In genomic region chr11:1556278-1557167, GRCh38 we compare ENCODE assay signal across 28 cellular contexts. TPM values are rescaled to one million over a fixed set of nuclear protein-coding genes. Genes with fewer than 3 reads are reported as not detected.
"Had no signal": no experiment of that assay in that cellular context is flagged by ENCODE, and none has a peak within 500 bp of the region (broad histone marks: within the 10 kb centered on the region; RNA-seq: fewer than 3 reads in every experiment).

No MANE protein-coding gene starts in this region.

- H3K4me3 ChIP-seq: heart left ventricle, right lobe of liver, testis, upper lobe of left lung had no signal

- H3K36me3 ChIP-seq: right lobe of liver had no signal

- H3K27me3 ChIP-seq: heart left ventricle, right lobe of liver, testis, upper lobe of left lung had no signal

- H3K36me3 Mint-ChIP-seq: activated naive CD8-positive, alpha-beta T cell treated with anti-CD3 and anti-CD28 coated beads, Interleukin-2, amount 10 ng/mL, durations not matched to agents 7 days and 5 days had no signal

- H3K4me3 Mint-ChIP-seq: activated B cell treated with CpG ODN at 0.5 μM for 24 hours; activated CD4-positive, alpha-beta T cell treated with anti-CD3 and anti-CD28 coated beads for 36 hours; activated naive CD4-positive, alpha-beta T cell treated with anti-CD3 and anti-CD28 coated beads for 36 hours; activated naive CD8-positive, alpha-beta T cell treated with anti-CD3 and anti-CD28 coated beads, Interleukin-2, amount 10 ng/mL, durations not matched to agents 7 days and 5 days; memory B cell; nephron progenitor cell; stimulated activated memory B cell treated with anti-CD40 and anti-IgM and Interleukin-4, amounts not matched to agents 10 μg/mL and 1 μg/mL and 100 μg/mL, for 72 hours; T-helper 1 cell treated with Interleukin-12 subunit alpha and Interleukin-12 subunit beta and Interleukin-4 antibody, amounts not matched to agents 30 μg/mL and 1 μg/mL, for 36 hours had no signal

- H3K4me1 Mint-ChIP-seq: activated B cell treated with CpG ODN at 0.5 μM for 24 hours; activated CD4-positive, alpha-beta T cell treated with anti-CD3 and anti-CD28 coated beads for 36 hours; activated naive CD8-positive, alpha-beta T cell treated with anti-CD3 and anti-CD28 coated beads, Interleukin-2, amount 10 ng/mL, durations not matched to agents 7 days and 5 days; nephron progenitor cell had no signal

- FAIRE-seq: frontal cortex, small intestine had no signal

- H3K27ac Mint-ChIP-seq: activated B cell treated with CpG ODN at 0.5 μM for 24 hours; activated CD4-positive, alpha-beta T cell treated with anti-CD3 and anti-CD28 coated beads for 36 hours; activated naive CD4-positive, alpha-beta T cell treated with anti-CD3 and anti-CD28 coated beads for 36 hours; activated naive CD8-positive, alpha-beta T cell treated with anti-CD3 and anti-CD28 coated beads, Interleukin-2, amount 10 ng/mL, durations not matched to agents 7 days and 5 days; nephron progenitor cell; stimulated activated memory B cell treated with anti-CD40 and anti-IgM and Interleukin-4, amounts not matched to agents 10 μg/mL and 1 μg/mL and 100 μg/mL, for 72 hours; T-helper 1 cell treated with Interleukin-12 subunit alpha and Interleukin-12 subunit beta and Interleukin-4 antibody, amounts not matched to agents 30 μg/mL and 1 μg/mL, for 36 hours had no signal

- H3K9me3 Mint-ChIP-seq: activated B cell treated with CpG ODN at 0.5 μM for 24 hours; activated naive CD4-positive, alpha-beta T cell treated with anti-CD3 and anti-CD28 coated beads for 36 hours; activated naive CD8-positive, alpha-beta T cell treated with anti-CD3 and anti-CD28 coated beads, Interleukin-2, amount 10 ng/mL, durations not matched to agents 7 days and 5 days; memory B cell; nephron progenitor cell; T-helper 1 cell treated with Interleukin-12 subunit alpha and Interleukin-12 subunit beta and Interleukin-4 antibody, amounts not matched to agents 30 μg/mL and 1 μg/mL, for 36 hours had no signal

- ATAC-seq: activated CD4-positive, alpha-beta T cell treated with anti-CD3 and anti-CD28 coated beads for 36 hours; esophagus mucosa; heart left ventricle; left cardiac atrium; right lobe of liver; stimulated activated memory B cell treated with anti-CD40 and anti-IgM and Interleukin-4, amounts not matched to agents 10 μg/mL and 1 μg/mL and 100 μg/mL, for 72 hours had no signal

- H3K9me3 ChIP-seq: heart left ventricle, right lobe of liver, testis, upper lobe of left lung had no signal

- H3K27ac ChIP-seq: right lobe of liver had no signal

- DNase-seq: activated B cell treated with CpG ODN at 0.5 μM for 24 hours; activated CD4-positive, alpha-beta T cell treated with anti-CD3 and anti-CD28 coated beads for 36 hours; activated CD4-positive, alpha-beta T cell treated with anti-CD3 and anti-CD28 coated beads, Interleukin-2, amount 50 U/mL, for 48 hours; activated CD8-positive, alpha-beta memory T cell treated with anti-CD3 and anti-CD28 coated beads, Interleukin-2, amount 50 U/mL, for 48 hours; activated effector memory CD4-positive, alpha-beta T cell treated with Interleukin-2 at 50 U/mL for 16 hours; activated naive CD4-positive, alpha-beta T cell treated with anti-CD3 and anti-CD28 coated beads for 36 hours; activated naive CD8-positive, alpha-beta T cell treated with anti-CD3 and anti-CD28 coated beads, Interleukin-2, amount 10 ng/mL, durations not matched to agents 7 days and 5 days; activated T-cell treated with anti-CD3 and anti-CD28 coated beads, Interleukin-2, amount 50 U/mL, for 48 hours; amniotic stem cell; cerebellar nuclear complex; effector CD4-positive, alpha-beta T cell; islet precursor cell; left cardiac atrium; nephron progenitor cell; nucleus accumbens; small intestine; stimulated activated CD4-positive, alpha-beta T cell treated with anti-CD3 and anti-CD28 coated beads, Interleukin-2, amount 100 ng/mL, for 24 hours; T1000; testis had no signal

RNA-seq across cellular contexts. Expression of gene KRTAP5-1, which starts 28.6 kb away (rescaled TPM):
- total RNA-seq: activated B cell treated with CpG ODN at 0.5 μM for 24 hours; activated CD4-positive, alpha-beta T cell treated with anti-CD3 and anti-CD28 coated beads for 36 hours; activated CD8-positive, alpha-beta memory T cell treated with anti-CD3 and anti-CD28 coated beads for 36 hours; activated naive CD4-positive, alpha-beta T cell treated with anti-CD3 and anti-CD28 coated beads for 36 hours; activated naive CD8-positive, alpha-beta T cell treated with anti-CD3 and anti-CD28 coated beads, Interleukin-2, amount 10 ng/mL, durations not matched to agents 7 days and 5 days; esophagus mucosa; frontal cortex; heart left ventricle; left cardiac atrium; right lobe of liver; testis; upper lobe of left lung had no signal
- polyA plus RNA-seq: heart left ventricle, small intestine had no signal

RNA-seq across cellular contexts. Expression of gene KRTAP5-2, which starts 41.6 kb away (rescaled TPM):
- total RNA-seq: activated B cell treated with CpG ODN at 0.5 μM for 24 hours; activated CD4-positive, alpha-beta T cell treated with anti-CD3 and anti-CD28 coated beads for 36 hours; activated CD8-positive, alpha-beta memory T cell treated with anti-CD3 and anti-CD28 coated beads for 36 hours; activated naive CD4-positive, alpha-beta T cell treated with anti-CD3 and anti-CD28 coated beads for 36 hours; activated naive CD8-positive, alpha-beta T cell treated with anti-CD3 and anti-CD28 coated beads, Interleukin-2, amount 10 ng/mL, durations not matched to agents 7 days and 5 days; esophagus mucosa; frontal cortex; heart left ventricle; left cardiac atrium; right lobe of liver; testis; upper lobe of left lung had no signal
- polyA plus RNA-seq: heart left ventricle had no signal

RNA-seq across cellular contexts. Expression of gene KRTAP5-3, which starts 51.7 kb away (rescaled TPM):
- total RNA-seq: activated B cell treated with CpG ODN at 0.5 μM for 24 hours; activated CD4-positive, alpha-beta T cell treated with anti-CD3 and anti-CD28 coated beads for 36 hours; activated CD8-positive, alpha-beta memory T cell treated with anti-CD3 and anti-CD28 coated beads for 36 hours; activated naive CD4-positive, alpha-beta T cell treated with anti-CD3 and anti-CD28 coated beads for 36 hours; activated naive CD8-positive, alpha-beta T cell treated with anti-CD3 and anti-CD28 coated beads, Interleukin-2, amount 10 ng/mL, durations not matched to agents 7 days and 5 days; esophagus mucosa; frontal cortex; heart left ventricle; left cardiac atrium; right lobe of liver; testis; upper lobe of left lung had no signal
- polyA plus RNA-seq: heart left ventricle, small intestine had no signal
